Comparison of ENCODE assay signal across 8 cellular contexts in genomic region chrX:47284616-47285015, GRCh38. TPM values are rescaled to one million over a fixed set of nuclear protein-coding genes. Genes with fewer than 3 reads are reported as not detected.
DNase-seq lines count a peak whose midpoint lies in the region; ATAC-seq, FAIRE-seq and TF ChIP-seq lines count a peak whose summit lies in the region.
"Not testable (repeated sequence)": the region's sequence is repeated elsewhere in the genome, so short reads cannot be mapped to it uniquely, and the experiment has no call there.

No MANE protein-coding gene starts in this region.

- H4K20me1 ChIP-seq in HCT116 (ENCODE audit: insufficient read depth); PC-9 (ENCODE audit: insufficient read depth); K562 (replicated peaks; ENCODE audit: control insufficient read depth, insufficient read depth, low read length); neural progenitor cell (ENCODE audit: low read depth): not testable (repeated sequence)

- not testable (repeated sequence) for H3K27me3 ChIP-seq in HCT116 (ENCODE audit: insufficient read depth, low read length); PC-9 (ENCODE audit: insufficient read depth, low read depth); K562 (ENCODE audit: control insufficient read depth in 2 of 2, insufficient read depth in 2 of 2, low read length in 2 of 2); endodermal cell (ENCODE audit: control insufficient read depth, insufficient read depth, low read length, poor library complexity, severe bottlenecking); cardiac muscle cell; neural progenitor cell; uterus

- H3K4me3 ChIP-seq in HCT116 (replicated peaks in 1 of 2; ENCODE audit: low read depth in 1 of 2, low read length in 2 of 2); PC-9; K562; endodermal cell (ENCODE audit: low read length); cardiac muscle cell; neural progenitor cell; uterus: not testable (repeated sequence)

- RAD21 ChIA-PET in HCT116 (lab: Charles Lee; ENCODE audit: low non-redundant PET in 1 of 2, low total read pairs in 2 of 2, uncharacterized antibody in 2 of 2, unreplicated experiment in 2 of 2), result not testable (repeated sequence)

- H3K36me3 ChIP-seq in HCT116 (ENCODE audit: control insufficient read depth in 1 of 2, insufficient read depth in 2 of 2, low read length in 2 of 2); PC-9 (ENCODE audit: low read depth); K562 (ENCODE audit: control insufficient read depth, insufficient read depth, low read length); endodermal cell (ENCODE audit: control insufficient read depth, insufficient read depth, low read length); cardiac muscle cell; neural progenitor cell; uterus: not testable (repeated sequence)

- 7% methylated on average over 5 of the region's 10 CpGs for WGBS in K562 (ENCODE audit: insufficient coverage, low coverage, missing lambda C conversion rate)
- 99% methylated on average over 8 of the region's 10 CpGs; no CpG with 5 or more reads in 1 of the 2 experiments for WGBS in endodermal cell (ENCODE audit: insufficient coverage in 1 of 2, insufficient read length in 1 of 2), 2 experiments

- TF ChIP-seq POLR2A in HCT116 (IDR thresholded peaks at IDR 0.05; ENCODE audit: borderline replicate concordance, extremely low read depth, insufficient read depth, insufficient read length); K562 (conservative IDR thresholded peaks at IDR 0.05); uterus (IDR thresholded peaks at IDR 0.05): not testable (repeated sequence)

- H3K27me3 Mint-ChIP-seq in Calu3 (ENCODE audit: unreplicated experiment); endodermal cell (ENCODE audit: insufficient read depth); neural progenitor cell (ENCODE audit: insufficient read depth, low read depth): not testable (repeated sequence)

- ATAC-seq in HCT116 (peak; percentile 58), K562 (peak; percentile 58)

- in situ Hi-C loops in K562 (cut with MboI), result not testable (repeated sequence)

- intact Hi-C loops in Calu3 (cut with micrococcal nuclease; ENCODE audit: unreplicated experiment); HCT116 (cut with micrococcal nuclease); PC-9 (cut with micrococcal nuclease; ENCODE audit: unreplicated experiment); K562 (cut with micrococcal nuclease); uterus (cut with DNase I; ENCODE audit: low total_unique reads): not testable (repeated sequence)

- not testable (repeated sequence) for H3F3A ChIP-seq in PC-9 (ENCODE audit: insufficient read depth, low read depth); neural progenitor cell (ENCODE audit: low read depth)

- H3K9ac ChIP-seq in HCT116 (ENCODE audit: low read length); K562 (ENCODE audit: insufficient read depth in 1 of 2, low read depth in 2 of 2, low read length in 2 of 2); endodermal cell (ENCODE audit: extremely low read depth, low read length, poor library complexity, severe bottlenecking); neural progenitor cell: not testable (repeated sequence)

- TF ChIP-seq CTCF in Calu3 (IDR thresholded peaks at IDR 0.05; ENCODE audit: unreplicated experiment) (peak; percentile 12), HCT116 (IDR thresholded peaks at IDR 0.05 in 2 of 3, conservative IDR thresholded peaks at IDR 0.05 in 1 of 3; ENCODE audit: borderline replicate concordance in 1 of 3, insufficient read depth in 1 of 3, low read depth in 2 of 3, low read length in 2 of 3) (peak in 2 of 3 experiments; percentile 13 to 17; a peak in 2 of 6 replicates), PC-9 (conservative IDR thresholded peaks at IDR 0.05) (peak; percentile 25; the same call in 1 of the 2 replicates), endodermal cell (conservative IDR thresholded peaks at IDR 0.05) (peak; percentile 52), cardiac muscle cell (IDR thresholded peaks at IDR 0.05; ENCODE audit: low read depth, low read length) (peak; percentile 2), neural progenitor cell (IDR thresholded peaks at IDR 0.05) (peak; percentile 9)
- not testable (repeated sequence) for TF ChIP-seq CTCF in K562 (IDR thresholded peaks at IDR 0.05 in 2 of 3, conservative IDR thresholded peaks at IDR 0.05 in 1 of 3; ENCODE audit: insufficient read depth in 2 of 3, low read depth in 1 of 3, low read length in 3 of 3); uterus (IDR thresholded peaks at IDR 0.05)

- H3K4me1 ChIP-seq in HCT116 (ENCODE audit: control insufficient read depth in 1 of 2, insufficient read depth in 2 of 2, low read length in 2 of 2); PC-9 (replicated peaks; ENCODE audit: insufficient read depth); K562 (replicated peaks in 1 of 2; ENCODE audit: control insufficient read depth in 2 of 2, insufficient read depth in 2 of 2, low read length in 2 of 2); endodermal cell (ENCODE audit: control insufficient read depth, insufficient read depth, low read length); cardiac muscle cell (ENCODE audit: low read depth); neural progenitor cell; uterus: not testable (repeated sequence)

- BruUV-seq in Calu3 (replicated peaks; lab: Mats Ljungman, UMichigan); HCT116 (replicated peaks; lab: Mats Ljungman, UMichigan); PC-9 (replicated peaks; lab: Mats Ljungman, UMichigan); K562 (replicated peaks; lab: Mats Ljungman, UMichigan): not testable (repeated sequence)

- H2AFZ ChIP-seq in HCT116 (ENCODE audit: low read depth, low read length, poor library complexity, severe bottlenecking); PC-9; K562 (ENCODE audit: low read depth, low read length); neural progenitor cell (replicated peaks): not testable (repeated sequence)

- POLR2A ChIA-PET in HCT116 (lab: Charles Lee), result interaction anchor here (0.7 to 0.8 kb wide), 2 partner anchors 9 to 27 kb away, joined by 3 read pairs; no protein-coding TSS in a partner anchor
- POLR2A ChIA-PET in PC-9 (lab: Charles Lee; ENCODE audit: unreplicated experiment); K562 (lab: Yijun Ruan, JAX): not testable (repeated sequence)

- H3K36me3 Mint-ChIP-seq in Calu3 (ENCODE audit: insufficient read depth, unreplicated experiment); endodermal cell (ENCODE audit: low read depth); neural progenitor cell: not testable (repeated sequence)

- not testable (repeated sequence) for H3K4me2 ChIP-seq in HCT116 (ENCODE audit: low read length); PC-9; K562 (ENCODE audit: insufficient read depth, low read length); neural progenitor cell

- H3K9me3 Mint-ChIP-seq in Calu3 (ENCODE audit: low read depth, unreplicated experiment); neural progenitor cell: not testable (repeated sequence)
- peaks cover 35% of the 10 kb centered on the region for H3K9me3 Mint-ChIP-seq in endodermal cell

- CTCF ChIA-PET in Calu3 (lab: Charles Lee), result interaction anchor here (1.9 kb wide), 1 partner anchor 13 kb away, joined by 7 read pairs; no protein-coding TSS in a partner anchor
- CTCF ChIA-PET in HCT116 (lab: Charles Lee), result interaction anchor here (1.3 to 1.7 kb wide), 2 partner anchors 28 to 100 kb away, joined by 3 to 5 read pairs; no protein-coding TSS in a partner anchor
- CTCF ChIA-PET in PC-9 (lab: Charles Lee); K562 (lab: Yijun Ruan, JAX; ENCODE audit: low intra/inter-chr PET ratio): not testable (repeated sequence)

- not testable (repeated sequence) for H3K4me3 Mint-ChIP-seq in Calu3 (ENCODE audit: low read depth, unreplicated experiment); endodermal cell; neural progenitor cell

- not testable (repeated sequence) for TF ChIP-seq RAD21 in HCT116 (IDR thresholded peaks at IDR 0.05; ENCODE audit: low read depth); K562 (CRISPR knock-in tag; conservative IDR thresholded peaks at IDR 0.05 in 1 of 2, IDR thresholded peaks at IDR 0.05 in 1 of 2)

- not testable (repeated sequence) for H3K27ac Mint-ChIP-seq in Calu3 (ENCODE audit: unreplicated experiment); endodermal cell; neural progenitor cell

- DNase-seq in Calu3; HCT116 (ENCODE audit: low read depth, low spot score); PC-9; K562 (ENCODE audit: extremely low read depth in 1 of 4, low spot score in 3 of 4); endodermal cell; cardiac muscle cell (ENCODE audit: low read depth in 1 of 2, low spot score in 1 of 2); neural progenitor cell (ENCODE audit: low spot score); uterus: not testable (repeated sequence)

- H3K9me1 ChIP-seq in K562 (ENCODE audit: control insufficient read depth, insufficient read depth, low read length), result not testable (repeated sequence)

- H3K9me2 ChIP-seq in HCT116 (ENCODE audit: insufficient read depth); PC-9 (ENCODE audit: insufficient read depth): not testable (repeated sequence)

- not testable (repeated sequence) for H3K79me2 ChIP-seq in HCT116 (ENCODE audit: insufficient read depth, low read length); PC-9 (ENCODE audit: low read depth); K562 (ENCODE audit: control insufficient read depth, insufficient read depth, low read length); neural progenitor cell (ENCODE audit: low read depth)

- H3K9me3 ChIP-seq in HCT116 (ENCODE audit: control insufficient read depth in 1 of 2, insufficient read depth in 1 of 2, low read depth in 1 of 2, low read length in 2 of 2); PC-9 (ENCODE audit: insufficient read depth, low read depth); K562 (replicated peaks; ENCODE audit: control insufficient read depth, insufficient read depth, low read depth, low read length); endodermal cell (ENCODE audit: control insufficient read depth, low read length); cardiac muscle cell (ENCODE audit: low read depth); neural progenitor cell (ENCODE audit: low read depth); uterus: not testable (repeated sequence)

- not testable (repeated sequence) for FAIRE-seq in K562 (lab: Jason Lieb, UNC)

- H3K4me1 Mint-ChIP-seq in Calu3 (ENCODE audit: low read depth, unreplicated experiment); endodermal cell: not testable (repeated sequence)
- peaks cover 39% of the 10 kb centered on the region for H3K4me1 Mint-ChIP-seq in neural progenitor cell

- TF ChIP-seq EP300 in K562 (IDR thresholded peaks at IDR 0.05; ENCODE audit: low read length), result not testable (repeated sequence)

- H3K27ac ChIP-seq in HCT116 (ENCODE audit: low read depth, low read length); PC-9; K562 (ENCODE audit: extremely low read depth, low read depth, low read length); endodermal cell (ENCODE audit: low read depth, low read length); cardiac muscle cell; neural progenitor cell: not testable (repeated sequence)
- peak overlapping the region; percentile 57 to 63 for H3K27ac ChIP-seq in uterus

RNA-seq across cellular contexts. Expression of gene USP11, which starts 51.8 kb away (rescaled TPM):
- total RNA-seq in Calu3 (2022), result 72.0 and 84.2 TPM in 2 replicates
- 62.0 TPM for total RNA-seq in HCT116 (2021; ENCODE audit: unreplicated experiment)
- polyA plus RNA-seq in HCT116 (2012), result 87.7 and 102 TPM in 2 replicates
- total RNA-seq in PC-9 (2021), result 25.3 and 30.9 TPM in 2 replicates
- 40.9 and 111 TPM in 2 replicates for total RNA-seq in K562 (2011; cell fraction: chromatin; rRNA removed; ENCODE audit: low replicate concordance)
- total RNA-seq in K562 (2011; cell fraction: nucleolus; rRNA removed), result 39.0 and 45.0 TPM in 2 replicates
- 38.4 and 40.7 TPM in 2 replicates for total RNA-seq in K562 (2011; cell fraction: nucleoplasm; rRNA removed)
- 13.8 and 15.1 TPM in 2 replicates for total RNA-seq in K562 (2014; rRNA removed)
- 8.4 and 9.0 TPM in 2 replicates for total RNA-seq in K562 (2014; rRNA removed; fragmentation: Illumina TruSeq; extraction: Trizol)
- 11.7 and 11.9 TPM in 2 replicates for total RNA-seq in K562 (2015; rRNA removed; fragmentation: Illumina TruSeq; extraction: Trizol)
- total RNA-seq in K562 (2021), result 27.4 and 29.0 TPM in 2 replicates
- 9.2 and 20.7 TPM in 2 replicates for polyA plus RNA-seq in K562 (2011; rRNA removed)
- polyA plus RNA-seq in K562 (2011; cell fraction: cytosol; rRNA removed), result 7.9 and 11.2 TPM in 2 replicates
- polyA plus RNA-seq in K562 (2011; cell fraction: nucleus; rRNA removed), result 62.9 and 72.4 TPM in 2 replicates
- 32.1 and 37.3 TPM in 2 replicates for polyA plus RNA-seq in K562 (2012)
- 18.4 and 21.3 TPM in 2 replicates for polyA plus RNA-seq in K562 (2014; fragmentation: Illumina TruSeq; extraction: Trizol)
- 1 to 10 TPM; 2.5 to 5.0 TPM for polyA plus RNA-seq in K562 (2014; fragmentation: Nextera tagmentation; extraction: Ambion mirVana)
- polyA plus RNA-seq in K562 (2014; rRNA removed), result 10.1 and 12.1 TPM in 2 replicates
- polyA minus RNA-seq in K562 (2011; rRNA and poly(A)+ RNA removed), result 26.8 and 31.8 TPM in 2 replicates
- 22.3 and 32.7 TPM in 2 replicates for polyA minus RNA-seq in K562 (2011; cell fraction: cytosol; rRNA and poly(A)+ RNA removed)
- 24.2 and 33.0 TPM in 2 replicates for polyA minus RNA-seq in K562 (2011; cell fraction: nucleus; rRNA and poly(A)+ RNA removed)
- 100 to 1,000 TPM; 113 to 214 TPM for total RNA-seq in endodermal cell
- 126 TPM for polyA plus RNA-seq in endodermal cell (2013, experiment 1 of 2)
- 106 TPM for polyA plus RNA-seq in endodermal cell (2013, experiment 2 of 2)
- total RNA-seq in cardiac muscle cell, result 120 and 130 TPM in 2 replicates
- 312 and 337 TPM in 2 replicates for polyA plus RNA-seq in cardiac muscle cell
- 106 and 158 TPM in 2 replicates for total RNA-seq in neural progenitor cell (ENCODE audit: low replicate concordance)
- total RNA-seq in uterus, result 100 to 1,000 TPM in 3 of 4 donors, 10 to 100 TPM in 1; 53.2 to 181 (median 135) TPM
